ENCODE assay signal across 22 cellular contexts in genomic region chr9:37453827-37454226, GRCh38. TPM values are rescaled to one million over a fixed set of nuclear protein-coding genes. Genes with fewer than 3 reads are reported as not detected.
DNase-seq lines count a peak whose midpoint lies in the region; ATAC-seq and TF ChIP-seq lines count a peak whose summit lies in the region.
"Had no signal": no experiment of that assay in that cellular context is flagged by ENCODE, and none has a peak within 500 bp of the region (broad histone marks: within the 10 kb centered on the region; RNA-seq: fewer than 3 reads in every experiment).

No MANE protein-coding gene starts in this region.

- in situ Hi-C loops in mammary epithelial cell (cut with MboI; ENCODE audit: low sequenced_read_pairs in 2 of 2), result no loop called here

- H3K36me3 Mint-ChIP-seq in mesothelial cell of epicardium, result peaks cover 20% of the 10 kb centered on the region
- H3K36me3 Mint-ChIP-seq in activated naive CD4-positive, alpha-beta T cell treated with anti-CD3 and anti-CD28 coated beads, Interleukin-2, amount 50 U/mL, for 72 hours, result peaks cover 0 to 8% of the 10 kb centered on the region in 2 donors

- H2AFZ ChIP-seq in Karpas-422 (ENCODE audit: low read length) (no peak overlapping the region), mammary epithelial cell (ENCODE audit: low read depth, low read length) (no peak overlapping the region)

- H3K4me2 ChIP-seq in Karpas-422 (ENCODE audit: low read depth, low read length, poor library complexity, severe bottlenecking) (peak overlapping the region; percentile 35), mammary epithelial cell (ENCODE audit: insufficient read depth, low read depth, low read length) (peak overlapping the region; percentile 41)

- no peaks in the 10 kb centered on the region for H3K27me3 ChIP-seq in A673 (replicated peaks; ENCODE audit: insufficient read depth, low read depth, low read length, poor library complexity)
- no peaks in the 10 kb centered on the region for H3K27me3 ChIP-seq in Karpas-422 (ENCODE audit: low read length)
- no peaks in the 10 kb centered on the region for H3K27me3 ChIP-seq in mammary epithelial cell (ENCODE audit: insufficient read depth, low read length)
- H3K27me3 ChIP-seq: gastrocnemius medialis had no signal

- no peaks in the 10 kb centered on the region for H3K9me3 Mint-ChIP-seq in mesothelial cell of epicardium
- H3K9me3 Mint-ChIP-seq in activated naive CD4-positive, alpha-beta T cell treated with anti-CD3 and anti-CD28 coated beads, Interleukin-2, amount 50 U/mL, for 72 hours, result no peaks in the 10 kb centered on the region
- H3K9me3 Mint-ChIP-seq: naive B cell; stimulated activated memory B cell treated with anti-CD40 and anti-IgM and Interleukin-4, amounts not matched to agents 10 μg/mL and 1 μg/mL and 100 μg/mL, for 72 hours had no signal

- H3K4me3 ChIP-seq in A673 (ENCODE audit: low read depth, low read length, poor library complexity, severe bottlenecking), result no peak overlapping the region
- no peak overlapping the region for H3K4me3 ChIP-seq in Karpas-422 (ENCODE audit: low read length)
- no peak overlapping the region for H3K4me3 ChIP-seq in mammary epithelial cell (replicated peaks in 1 of 3; ENCODE audit: insufficient read depth in 1 of 3, low read depth in 2 of 3, low read length in 3 of 3)
- H3K4me3 ChIP-seq: gastrocnemius medialis, thoracic aorta had no signal

- H3K79me2 ChIP-seq in Karpas-422 (ENCODE audit: low read length), result peaks cover 96% of the 10 kb centered on the region
- H3K79me2 ChIP-seq in mammary epithelial cell (ENCODE audit: insufficient read depth, low read length), result peaks cover 94% of the 10 kb centered on the region

- H4K20me1 ChIP-seq in Karpas-422 (ENCODE audit: insufficient read depth, low read depth, low read length) (0 out of 2 replicates have a peak, but pooled peaks cover 5% of the 10 kb centered on the region), mammary epithelial cell (ENCODE audit: insufficient read depth, low read length) (no peaks in the 10 kb centered on the region)

- CTCF ChIA-PET in A673 (lab: Charles Lee) (no interaction called here), mammary epithelial cell (lab: Charles Lee; ENCODE audit: low non-redundant PET) (no interaction called here)

- no peak for ATAC-seq in GM21360 (IDR thresholded peaks at IDR 0.05; ENCODE audit: unreplicated experiment)
- ATAC-seq in activated naive CD4-positive, alpha-beta T cell treated with anti-CD3 and anti-CD28 coated beads, Interleukin-2, amount 50 U/mL, for 72 hours, result no peak
- ATAC-seq: gastrocnemius medialis; stimulated activated memory B cell treated with anti-CD40 and anti-IgM and Interleukin-4, amounts not matched to agents 10 μg/mL and 1 μg/mL and 100 μg/mL, for 72 hours had no signal

- BruUV-seq in A673 (replicated peaks; lab: Mats Ljungman, UMichigan) (no TSS peak), mammary epithelial cell (replicated peaks; lab: Mats Ljungman, UMichigan) (no TSS peak)

- H3K9me3 ChIP-seq in A673 (ENCODE audit: low read depth, low read length, poor library complexity, severe bottlenecking), result no peaks in the 10 kb centered on the region
- H3K9me3 ChIP-seq in Karpas-422 (ENCODE audit: low read length), result no peaks in the 10 kb centered on the region
- H3K9me3 ChIP-seq in mammary epithelial cell (replicated peaks; ENCODE audit: insufficient read depth, low read length), result no peaks in the 10 kb centered on the region
- H3K9me3 ChIP-seq: gastrocnemius medialis, thoracic aorta had no signal

- intact Hi-C loops in A673 (cut with micrococcal nuclease; ENCODE audit: unreplicated experiment) (no loop called here), mammary epithelial cell (cut with micrococcal nuclease) (loop anchor here (1.0 kb wide), 1 partner anchor 10 kb away; no protein-coding TSS in a partner anchor)

- no peaks in the 10 kb centered on the region for H3K36me3 ChIP-seq in A673 (ENCODE audit: insufficient read depth, low read length, poor library complexity, severe bottlenecking)
- H3K36me3 ChIP-seq in Karpas-422 (ENCODE audit: insufficient read depth, low read length), result 0 out of 2 replicates have a peak, but pooled peaks cover 2% of the 10 kb centered on the region
- H3K36me3 ChIP-seq in mammary epithelial cell (ENCODE audit: insufficient read depth, low read length), result no peaks in the 10 kb centered on the region
- H3K36me3 ChIP-seq: gastrocnemius medialis had no signal

- H3K4me3 Mint-ChIP-seq in mesothelial cell of epicardium, result no peak overlapping the region
- H3K4me3 Mint-ChIP-seq: naive B cell; stimulated activated memory B cell treated with anti-CD40 and anti-IgM and Interleukin-4, amounts not matched to agents 10 μg/mL and 1 μg/mL and 100 μg/mL, for 72 hours had no signal

- H3K9ac ChIP-seq in Karpas-422 (ENCODE audit: low read length) (no peak overlapping the region), mammary epithelial cell (ENCODE audit: insufficient read depth, low read length) (no peak overlapping the region)

- dilution Hi-C loops in mammary epithelial cell (cut with HindIII; ENCODE audit: low sequenced_read_pairs), result no loop called here

- DNase-seq in A673 (ENCODE audit: low spot score) (no peak), Karpas-422 (no peak), mammary epithelial cell (peak; percentile 81), mesothelial cell of epicardium (ENCODE audit: low spot score in 2 of 2, unreplicated experiment in 2 of 2) (no peak), H4 (ENCODE audit: low spot score) (no peak)
- no peak for DNase-seq in activated naive CD4-positive, alpha-beta T cell treated with anti-CD3 and anti-CD28 coated beads, Interleukin-2, amount 50 U/mL, for 72 hours (ENCODE audit: low spot score in 2 of 2)
- DNase-seq: activated CD4-positive, alpha-beta T cell treated with anti-CD3 and anti-CD28 coated beads, Interleukin-2, amount 50 U/mL, for 4 hours; activated CD8-positive, alpha-beta memory T cell treated with anti-CD3 and anti-CD28 coated beads, Interleukin-2, amount 50 U/mL, for 48 hours; activated gamma-delta T cell treated with Interleukin-2 at 50 U/mL for 16 hours; amniotic stem cell; caudate nucleus; DND-41; erythroblast; gastrocnemius medialis; kidney; naive B cell; NCI-H1105 treated with DMSO at 0.1 percent for 48 hours; NCI-H748 treated with DMSO at 0.1 percent for 48 hours; T-helper 1 cell had no signal

- H3K27ac Mint-ChIP-seq in mesothelial cell of epicardium, result peak overlapping the region; percentile 57
- H3K27ac Mint-ChIP-seq in activated naive CD4-positive, alpha-beta T cell treated with anti-CD3 and anti-CD28 coated beads, Interleukin-2, amount 50 U/mL, for 72 hours, result no peak overlapping the region
- H3K27ac Mint-ChIP-seq: stimulated activated memory B cell treated with anti-CD40 and anti-IgM and Interleukin-4, amounts not matched to agents 10 μg/mL and 1 μg/mL and 100 μg/mL, for 72 hours had no signal

- H3K27me3 Mint-ChIP-seq in mesothelial cell of epicardium (ENCODE audit: low read depth), result no peaks in the 10 kb centered on the region
- H3K27me3 Mint-ChIP-seq: naive B cell; stimulated activated memory B cell treated with anti-CD40 and anti-IgM and Interleukin-4, amounts not matched to agents 10 μg/mL and 1 μg/mL and 100 μg/mL, for 72 hours had no signal

- POLR2A ChIA-PET in A673 (lab: Charles Lee; ENCODE audit: low non-redundant PET), result no interaction called here

- peaks cover 31% of the 10 kb centered on the region for H3K4me1 ChIP-seq in A673 (ENCODE audit: insufficient read depth, low read length, poor library complexity, severe bottlenecking)
- peaks cover 95% of the 10 kb centered on the region for H3K4me1 ChIP-seq in Karpas-422 (ENCODE audit: low read length)
- peaks cover 34% of the 10 kb centered on the region for H3K4me1 ChIP-seq in mammary epithelial cell (ENCODE audit: insufficient read depth, low read length)

- no peaks in the 10 kb centered on the region for H3K9me2 ChIP-seq in Karpas-422 (replicated peaks; ENCODE audit: insufficient read depth, low read length)

- 13% methylated on average over 1 of the region's 1 CpG for WGBS in mammary epithelial cell (ENCODE audit: low coverage, missing lambda C conversion rate)

- peaks cover 30% of the 10 kb centered on the region for H3K4me1 Mint-ChIP-seq in mesothelial cell of epicardium

- H3K27ac ChIP-seq in A673 (ENCODE audit: low read depth, low read length, poor library complexity, severe bottlenecking) (peak overlapping the region; percentile 3), Karpas-422 (ENCODE audit: low read length) (peak overlapping the region; percentile 83), mammary epithelial cell (ENCODE audit: insufficient read depth, low read depth, low read length) (peak overlapping the region; percentile 58)
- H3K27ac ChIP-seq: gastrocnemius medialis, thoracic aorta had no signal

- TF ChIP-seq CTCF in A673 (conservative IDR thresholded peaks at IDR 0.05; ENCODE audit: low read depth, low read length) (no peak), mammary epithelial cell (conservative IDR thresholded peaks at IDR 0.05 in 1 of 2, IDR thresholded peaks at IDR 0.05 in 1 of 2; ENCODE audit: extremely low read depth in 1 of 2, insufficient read depth in 1 of 2, low read depth in 1 of 2, low read length in 2 of 2) (no peak), mesothelial cell of epicardium (IDR thresholded peaks at IDR 0.05; ENCODE audit: unreplicated experiment) (no peak)

RNA-seq across cellular contexts. Expression of gene ZBTB5, which starts 11.4 kb away (rescaled TPM):
- total RNA-seq in A673 (2021) (17.2 and 18.0 TPM in 2 replicates), mammary epithelial cell (10 to 100 TPM in 1 of 2 donors, 1 to 10 TPM in 1; 7.6 to 20.5 TPM), mesothelial cell of epicardium (34.2 to 35.3 TPM (median 35.2 TPM) in 3 replicates)
- 24.6 and 31.3 TPM in 2 replicates for total RNA-seq in Karpas-422 (2014; rRNA removed; shearing (Covaris generic); ENCODE audit: low replicate concordance)
- 8.2 TPM for polyA plus RNA-seq in mammary epithelial cell
- 5.8 TPM for polyA minus RNA-seq in mammary epithelial cell
- total RNA-seq in activated naive CD4-positive, alpha-beta T cell treated with anti-CD3 and anti-CD28 coated beads, Interleukin-2, amount 50 U/mL, for 72 hours, result 10 to 100 TPM; 10.6 to 25.6 TPM
- total RNA-seq in H4 (2014; rRNA removed; shearing (Covaris generic)), result 13.6 and 14.6 TPM in 2 replicates

RNA-seq across cellular contexts. Expression of gene GRHPR, which starts 31.3 kb away (rescaled TPM):
- total RNA-seq in A673 (2021), result 102 and 118 TPM in 2 replicates
- 234 and 345 TPM in 2 replicates for total RNA-seq in Karpas-422 (2014; rRNA removed; shearing (Covaris generic); ENCODE audit: low replicate concordance)
- total RNA-seq in mammary epithelial cell, result 100 to 1,000 TPM in 1 of 2 donors, 10 to 100 TPM in 1; 87.0 to 163 TPM
- 175 TPM for polyA plus RNA-seq in mammary epithelial cell
- polyA minus RNA-seq in mammary epithelial cell, result 109 TPM
- total RNA-seq in mesothelial cell of epicardium, result 99.5 to 106 TPM (median 102 TPM) in 3 replicates
- 10 to 100 TPM; 65.6 to 80.2 TPM for total RNA-seq in activated naive CD4-positive, alpha-beta T cell treated with anti-CD3 and anti-CD28 coated beads, Interleukin-2, amount 50 U/mL, for 72 hours
- 172 and 191 TPM in 2 replicates for total RNA-seq in H4 (2014; rRNA removed; shearing (Covaris generic))

RNA-seq across cellular contexts. Expression of gene POLR1E, which starts 31.9 kb away (rescaled TPM):
- total RNA-seq in A673 (2021) (55.1 and 68.8 TPM in 2 replicates), mammary epithelial cell (10 to 100 TPM; 33.8 to 34.5 TPM), mesothelial cell of epicardium (24.9 to 27.3 TPM (median 26.1 TPM) in 3 replicates)
- total RNA-seq in Karpas-422 (2014; rRNA removed; shearing (Covaris generic); ENCODE audit: low replicate concordance), result 39.8 and 46.9 TPM in 2 replicates
- 31.6 TPM for polyA plus RNA-seq in mammary epithelial cell
- 46.3 TPM for polyA minus RNA-seq in mammary epithelial cell
- 10 to 100 TPM; 60.3 to 66.6 TPM for total RNA-seq in activated naive CD4-positive, alpha-beta T cell treated with anti-CD3 and anti-CD28 coated beads, Interleukin-2, amount 50 U/mL, for 72 hours
- 57.2 and 59.7 TPM in 2 replicates for total RNA-seq in H4 (2014; rRNA removed; shearing (Covaris generic))

Comparison
In these comparisons a context has a peak if more than half of its experiments do, and no peak if none do; other contexts are left out.
1. H3K27ac ChIP-seq: peak in every context shown above with its lines; median percentile 83 in Karpas-422; 58 in mammary epithelial cell; 3 in A673.